10 cellular contexts compared by ENCODE assay signal in the genomic region with DNA sequence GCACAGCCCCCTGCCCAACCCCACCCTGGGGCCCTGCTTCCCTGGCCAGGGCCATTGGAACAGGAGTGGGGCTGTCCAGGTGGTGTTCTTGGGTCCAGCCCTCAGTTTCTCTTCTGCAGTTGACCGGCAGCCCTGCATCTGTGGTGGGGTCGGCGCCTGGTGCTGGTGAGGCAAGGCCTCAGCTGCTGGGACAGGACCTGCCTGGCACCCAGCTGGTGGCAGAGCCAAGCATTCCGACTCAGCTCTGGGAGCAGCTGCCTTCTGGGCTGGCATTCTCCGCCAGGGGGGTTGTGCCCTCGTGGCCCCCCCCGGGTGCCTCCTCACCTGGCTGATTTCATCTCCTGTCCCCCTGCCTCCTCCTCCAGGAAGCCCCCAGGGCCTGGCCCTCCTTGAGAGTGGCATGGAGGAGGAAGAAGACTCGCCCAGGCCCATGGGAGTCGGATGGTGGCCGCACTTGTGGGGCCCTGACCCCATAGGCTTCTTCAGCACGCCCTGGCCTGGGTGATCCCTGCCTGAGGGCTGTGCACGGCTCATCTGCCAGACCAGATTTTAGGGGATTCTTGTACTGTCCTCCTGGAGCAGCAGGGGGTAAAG. TPM values are rescaled to one million over a fixed set of nuclear protein-coding genes. Genes with fewer than 3 reads are reported as not detected.
DNase-seq lines count a peak whose midpoint lies in the region; ATAC-seq and TF ChIP-seq lines count a peak whose summit lies in the region.
"Had no signal": no experiment of that assay in that cellular context is flagged by ENCODE, and none has a peak within 500 bp of the region (broad histone marks: within the 10 kb centered on the region; RNA-seq: fewer than 3 reads in every experiment).

No MANE protein-coding gene starts in this region.

- H3K4me3 ChIP-seq in BLaER1 treated with 17β-estradiol and CSF1 and Interleukin-3, amounts not matched to agents 10 nM and 100 nM, result peak overlapping the region in 6 of 10 experiments; percentile 11 to 38 (median 21); a peak in 7 of 20 replicates
- H3K4me3 ChIP-seq in OCI-LY7 (ENCODE audit: low read depth, low read length, poor library complexity, severe bottlenecking) (peak overlapping the region; percentile 80), gastrocnemius medialis (no peak overlapping the region)

- H3K4me1 Mint-ChIP-seq in glutamatergic neuron (ENCODE audit: low read depth, unreplicated experiment), result peaks cover 25% of the 10 kb centered on the region
- peaks cover 12% of the 10 kb centered on the region for H3K4me1 Mint-ChIP-seq in activated T-helper 2 cell treated with anti-CD3 and anti-CD28 coated beads, Interferon-gamma antibody, Interleukin-2, Interleukin-4, amounts not matched to agents 10 μg/mL and 5 μg/mL and 100 μg/mL, durations not matched to agents 14 hours and 24 hours and 36 hours (ENCODE audit: low read depth)

- DNase-seq in OCI-LY7 (ENCODE audit: low spot score) (no peak), glutamatergic neuron (no peak), gastrocnemius medialis (no peak), Ammon's horn (ENCODE audit: low spot score) (no peak), HK-2 (ENCODE audit: unreplicated experiment) (no peak)
- no peak for DNase-seq in activated T-helper 2 cell treated with anti-CD3 and anti-CD28 coated beads, Interferon-gamma antibody, Interleukin-2, Interleukin-4, amounts not matched to agents 10 μg/mL and 5 μg/mL and 100 μg/mL, durations not matched to agents 14 hours and 24 hours and 36 hours (ENCODE audit: low spot score)
- no peak for DNase-seq in effector CD4-positive, alpha-beta T cell
- DNase-seq: NCI-H446 treated with DMSO at 0.1 percent for 48 hours had no signal

- in situ Hi-C loops in gastrocnemius medialis (cut with MboI; ENCODE audit: low sequenced_read_pairs in 4 of 4), result no loop called here

- peaks cover 96 to 98% (median 97%) of the 10 kb centered on the region in 11 experiments for H4K20me1 ChIP-seq in BLaER1 treated with 17β-estradiol and CSF1 and Interleukin-3, amounts not matched to agents 10 nM and 100 nM
- peaks cover 13% of the 10 kb centered on the region; the same call in 1 of the 2 replicates for H4K20me1 ChIP-seq in OCI-LY7 (ENCODE audit: insufficient read depth, low read length)

- no peak for TF ChIP-seq POLR2A in gastrocnemius medialis (IDR thresholded peaks at IDR 0.05)

- no TSS peak for BruUV-seq in OCI-LY7 (replicated peaks; lab: Mats Ljungman, UMichigan)

- peaks cover 13 to 50% (median 24%) of the 10 kb centered on the region in 11 experiments; a peak in 21 of 22 replicates for H3K36me3 ChIP-seq in BLaER1 treated with 17β-estradiol and CSF1 and Interleukin-3, amounts not matched to agents 10 nM and 100 nM
- peaks cover 62% of the 10 kb centered on the region for H3K36me3 ChIP-seq in OCI-LY7 (ENCODE audit: insufficient read depth, low read length)
- no peaks in the 10 kb centered on the region for H3K36me3 ChIP-seq in gastrocnemius medialis

- ATAC-seq in gastrocnemius medialis, result no peak

- H3K27ac Mint-ChIP-seq in glutamatergic neuron (ENCODE audit: unreplicated experiment), result peak overlapping the region; percentile 89
- no peak overlapping the region for H3K27ac Mint-ChIP-seq in activated T-helper 2 cell treated with anti-CD3 and anti-CD28 coated beads, Interferon-gamma antibody, Interleukin-2, Interleukin-4, amounts not matched to agents 10 μg/mL and 5 μg/mL and 100 μg/mL, durations not matched to agents 14 hours and 24 hours and 36 hours

- intact Hi-C loops in OCI-LY7 (cut with micrococcal nuclease; ENCODE audit: unreplicated experiment), result loop anchor here (5.0 kb wide), 3 partner anchors 536 to 669 kb away; a partner anchor contains a TSS
- intact Hi-C loops in gastrocnemius medialis (cut with DNase I; ENCODE audit: low total_unique reads), result loop anchor here (10.0 kb wide), 1 partner anchor 624 kb away; a partner anchor contains a TSS
- intact Hi-C loops in activated T-helper 2 cell treated with anti-CD3 and anti-CD28 coated beads, Interferon-gamma antibody, Interleukin-2, Interleukin-4, amounts not matched to agents 10 μg/mL and 5 μg/mL and 100 μg/mL, durations not matched to agents 14 hours and 24 hours and 36 hours (cut with micrococcal nuclease), result no loop called here

- H3K27me3 Mint-ChIP-seq in glutamatergic neuron (ENCODE audit: unreplicated experiment), result peaks cover 11% of the 10 kb centered on the region
- no peaks in the 10 kb centered on the region for H3K27me3 Mint-ChIP-seq in activated T-helper 2 cell treated with anti-CD3 and anti-CD28 coated beads, Interferon-gamma antibody, Interleukin-2, Interleukin-4, amounts not matched to agents 10 μg/mL and 5 μg/mL and 100 μg/mL, durations not matched to agents 14 hours and 24 hours and 36 hours (ENCODE audit: low read depth)

- POLR2A ChIA-PET in OCI-LY7 (lab: Charles Lee), result interaction anchor here (1.2 to 3.2 kb wide), 3 partner anchors 11 to 83 kb away, joined by 3 to 20 read pairs (median 13); a partner anchor contains a TSS

- no peaks in the 10 kb centered on the region for H3K36me3 Mint-ChIP-seq in glutamatergic neuron (ENCODE audit: unreplicated experiment)
- peaks cover 4% of the 10 kb centered on the region for H3K36me3 Mint-ChIP-seq in activated T-helper 2 cell treated with anti-CD3 and anti-CD28 coated beads, Interferon-gamma antibody, Interleukin-2, Interleukin-4, amounts not matched to agents 10 μg/mL and 5 μg/mL and 100 μg/mL, durations not matched to agents 14 hours and 24 hours and 36 hours (ENCODE audit: low read depth)

- peak overlapping the region; percentile 55 for H3K4me3 Mint-ChIP-seq in glutamatergic neuron (ENCODE audit: unreplicated experiment)
- no peak overlapping the region for H3K4me3 Mint-ChIP-seq in activated T-helper 2 cell treated with anti-CD3 and anti-CD28 coated beads, Interferon-gamma antibody, Interleukin-2, Interleukin-4, amounts not matched to agents 10 μg/mL and 5 μg/mL and 100 μg/mL, durations not matched to agents 14 hours and 24 hours and 36 hours (ENCODE audit: low read depth)

- H3K4me1 ChIP-seq in BLaER1 treated with 17β-estradiol and CSF1 and Interleukin-3, amounts not matched to agents 10 nM and 100 nM, result peaks cover 95 to 98% (median 97%) of the 10 kb centered on the region in 10 experiments
- H3K4me1 ChIP-seq in OCI-LY7 (ENCODE audit: insufficient read depth, low read length, poor library complexity, severe bottlenecking) (peaks cover 91% of the 10 kb centered on the region), gastrocnemius medialis (peaks cover 59 to 69% of the 10 kb centered on the region in 2 donors)

- peak overlapping the region; percentile 48 to 77 (median 60); a peak in 21 of 22 replicates for H3K9ac ChIP-seq in BLaER1 treated with 17β-estradiol and CSF1 and Interleukin-3, amounts not matched to agents 10 nM and 100 nM

- H3K27ac ChIP-seq in BLaER1 treated with 17β-estradiol and CSF1 and Interleukin-3, amounts not matched to agents 10 nM and 100 nM, result peak overlapping the region in 9 of 11 experiments; percentile 43 to 71 (median 58); a peak in 19 of 22 replicates
- peak overlapping the region; percentile 99 for H3K27ac ChIP-seq in OCI-LY7 (ENCODE audit: low read depth, low read length, poor library complexity, severe bottlenecking)
- H3K27ac ChIP-seq in gastrocnemius medialis, result peak overlapping the region; percentile 82 to 89 (median 86)

- no peak overlapping the region for H2AFZ ChIP-seq in OCI-LY7 (ENCODE audit: low read length)

- no peak for TF ChIP-seq CTCF in OCI-LY7 (conservative IDR thresholded peaks at IDR 0.05; ENCODE audit: low read length)
- TF ChIP-seq CTCF in glutamatergic neuron (IDR thresholded peaks at IDR 0.05; ENCODE audit: partially characterized antibody, unreplicated experiment), result no peak
- TF ChIP-seq CTCF in gastrocnemius medialis (IDR thresholded peaks at IDR 0.05 in 4 of 5, conservative IDR thresholded peaks at IDR 0.05 in 1 of 5), result no peak

- peaks cover 80% of the 10 kb centered on the region for H3K79me2 ChIP-seq in OCI-LY7 (ENCODE audit: insufficient read depth, low read depth, low read length)

- no peaks in the 10 kb centered on the region for H3K9me2 ChIP-seq in OCI-LY7 (ENCODE audit: insufficient read depth, low read length)

- H3K4me2 ChIP-seq in BLaER1 treated with 17β-estradiol and CSF1 and Interleukin-3, amounts not matched to agents 10 nM and 100 nM, result peak overlapping the region; percentile 90 to 99 (median 97)
- peak overlapping the region; percentile 97 for H3K4me2 ChIP-seq in OCI-LY7 (ENCODE audit: low read length)

- CTCF ChIA-PET in OCI-LY7 (lab: Charles Lee; ENCODE audit: unreplicated experiment), result no interaction called here

- H3K27me3 ChIP-seq in BLaER1 treated with 17β-estradiol and CSF1 and Interleukin-3, amounts not matched to agents 10 nM and 100 nM, result no peaks in the 10 kb centered on the region
- H3K27me3 ChIP-seq in gastrocnemius medialis, result no peaks in the 10 kb centered on the region

- peaks cover 4% of the 10 kb centered on the region for H3K9me3 Mint-ChIP-seq in glutamatergic neuron (ENCODE audit: unreplicated experiment)
- H3K9me3 Mint-ChIP-seq in activated T-helper 2 cell treated with anti-CD3 and anti-CD28 coated beads, Interferon-gamma antibody, Interleukin-2, Interleukin-4, amounts not matched to agents 10 μg/mL and 5 μg/mL and 100 μg/mL, durations not matched to agents 14 hours and 24 hours and 36 hours, result no peaks in the 10 kb centered on the region

- H3K9me3 ChIP-seq in BLaER1 treated with 17β-estradiol and CSF1 and Interleukin-3, amounts not matched to agents 10 nM and 100 nM (replicated peaks in 1 of 11), result no peaks in the 10 kb centered on the region
- H3K9me3 ChIP-seq in OCI-LY7 (ENCODE audit: low read length), result no peaks in the 10 kb centered on the region
- no peaks in the 10 kb centered on the region for H3K9me3 ChIP-seq in gastrocnemius medialis

RNA-seq across cellular contexts. Expression of a gene that starts 11.4 kb away (rescaled TPM):
- 233 and 290 TPM in 2 replicates for total RNA-seq in OCI-LY7 (2014; rRNA removed; shearing (Covaris generic))
- total RNA-seq in OCI-LY7 (2022) (343 and 404 TPM in 2 replicates), glutamatergic neuron (ENCODE audit: unreplicated experiment) (347 TPM), gastrocnemius medialis (10 to 100 TPM; 54.5 to 87.0 (median 66.8) TPM)
- 211 and 219 TPM in 2 replicates for total RNA-seq in activated T-helper 2 cell treated with anti-CD3 and anti-CD28 coated beads, Interferon-gamma antibody, Interleukin-2, Interleukin-4, amounts not matched to agents 10 μg/mL and 5 μg/mL and 100 μg/mL, durations not matched to agents 14 hours and 24 hours and 36 hours

RNA-seq across cellular contexts. Expression of a gene that starts 12.0 kb away (rescaled TPM):
- total RNA-seq in OCI-LY7 (2014; rRNA removed; shearing (Covaris generic)), result 40.4 and 43.5 TPM in 2 replicates
- total RNA-seq in OCI-LY7 (2022) (41.3 and 50.9 TPM in 2 replicates), glutamatergic neuron (ENCODE audit: unreplicated experiment) (49.7 TPM), gastrocnemius medialis (10 to 100 TPM; 53.4 to 92.5 (median 76.8) TPM)
- total RNA-seq in activated T-helper 2 cell treated with anti-CD3 and anti-CD28 coated beads, Interferon-gamma antibody, Interleukin-2, Interleukin-4, amounts not matched to agents 10 μg/mL and 5 μg/mL and 100 μg/mL, durations not matched to agents 14 hours and 24 hours and 36 hours, result 46.6 and 48.9 TPM in 2 replicates

RNA-seq across cellular contexts. Expression of a gene that starts 55.8 kb away (rescaled TPM):
- total RNA-seq in OCI-LY7 (2014; rRNA removed; shearing (Covaris generic)), result not detected in 2 replicates
- total RNA-seq in OCI-LY7 (2022), result not detected in 2 replicates
- total RNA-seq in glutamatergic neuron (ENCODE audit: unreplicated experiment), result not detected
- total RNA-seq in gastrocnemius medialis, result not detected
- not detected in 2 replicates for total RNA-seq in activated T-helper 2 cell treated with anti-CD3 and anti-CD28 coated beads, Interferon-gamma antibody, Interleukin-2, Interleukin-4, amounts not matched to agents 10 μg/mL and 5 μg/mL and 100 μg/mL, durations not matched to agents 14 hours and 24 hours and 36 hours
- total RNA-seq: M059J had no signal

RNA-seq across cellular contexts. Expression of a gene that starts 56.3 kb away (rescaled TPM):
- 0.22 and 0.72 TPM in 2 replicates for total RNA-seq in OCI-LY7 (2014; rRNA removed; shearing (Covaris generic))
- 1.3 and 1.8 TPM in 2 replicates for total RNA-seq in OCI-LY7 (2022)
- total RNA-seq in glutamatergic neuron (ENCODE audit: unreplicated experiment), result 0.44 TPM
- total RNA-seq in gastrocnemius medialis, result under 1 TPM; 0.15 to 1.00 (median 0.67) TPM
- total RNA-seq in activated T-helper 2 cell treated with anti-CD3 and anti-CD28 coated beads, Interferon-gamma antibody, Interleukin-2, Interleukin-4, amounts not matched to agents 10 μg/mL and 5 μg/mL and 100 μg/mL, durations not matched to agents 14 hours and 24 hours and 36 hours, result 3.4 and 4.0 TPM in 2 replicates
- total RNA-seq: M059J had no signal

Comparison
In these comparisons a context has a peak if more than half of its experiments do, and no peak if none do; other contexts are left out.
1. H3K4me3 ChIP-seq: peak in BLaER1 treated with 17β-estradiol and CSF1 and Interleukin-3, amounts not matched to agents 10 nM and 100 nM (6 of 10) and OCI-LY7 (single experiment); none in gastrocnemius medialis (0 of 4).
2. Peak in every context shown above with its lines, with median percentiles within 50 percentile points of each other: H3K27ac ChIP-seq.